In the genomic region with DNA sequence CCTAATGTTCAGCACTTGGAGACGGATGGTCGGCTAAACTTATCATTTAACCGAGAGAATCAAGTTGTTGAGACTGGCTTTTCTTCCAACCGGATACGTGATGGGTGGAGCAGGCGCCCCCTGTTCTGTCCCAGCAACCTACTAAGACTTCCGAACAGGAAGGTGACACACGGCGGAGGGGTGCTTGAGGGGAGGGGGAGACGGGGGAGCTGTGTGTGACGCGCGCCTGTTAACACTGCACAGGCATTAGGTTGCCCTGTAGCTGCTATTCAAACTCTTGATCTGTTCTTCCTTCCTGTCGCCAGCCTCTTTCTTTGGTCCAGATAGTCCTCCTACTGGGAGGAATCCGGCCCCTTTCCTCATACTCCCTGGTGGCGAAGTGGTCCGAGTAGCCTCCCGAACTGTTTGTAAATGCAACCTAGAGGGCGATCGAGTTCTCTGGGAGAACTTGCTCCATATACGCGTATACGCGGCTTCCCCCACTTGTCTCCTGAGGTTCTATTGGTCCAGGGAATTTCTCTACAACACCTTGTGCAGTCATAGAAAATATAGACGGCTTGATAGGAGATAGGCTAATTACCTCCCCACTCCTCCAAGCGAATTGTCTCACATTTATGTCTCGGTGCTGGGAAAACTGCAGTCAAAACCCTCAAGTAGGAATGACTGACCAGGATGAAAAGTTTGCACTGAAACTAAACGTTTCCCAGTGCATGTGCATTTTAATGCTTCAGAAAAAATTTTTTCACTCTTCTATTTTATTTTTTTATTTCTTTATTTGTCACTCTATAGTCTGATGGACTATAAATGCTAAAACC, we compare ENCODE assay signal across 7 cellular contexts.
DNase-seq lines count a peak whose midpoint lies in the region; ATAC-seq, FAIRE-seq and TF ChIP-seq lines count a peak whose summit lies in the region.

No MANE protein-coding gene starts in this region.

- no peaks in the 10 kb centered on the region for H3K9me2 ChIP-seq in PC-3 (replicated peaks; ENCODE audit: low read length)

- no peak overlapping the region for H2AFZ ChIP-seq in PC-3 (ENCODE audit: low read length)

- peaks cover 11% of the 10 kb centered on the region for H3K79me2 ChIP-seq in PC-3 (ENCODE audit: low read length)

- CTCF ChIA-PET in PC-3 (lab: Charles Lee), result no interaction called here

- TF ChIP-seq CTCF in choroid plexus epithelial cell (conservative IDR thresholded peaks at IDR 0.05; ENCODE audit: low read depth, low read length) (peak; percentile 95), kidney (IDR thresholded peaks at IDR 0.05; ENCODE audit: borderline replicate concordance, extremely low read depth, insufficient read depth) (peak; percentile 76), PC-3 (conservative IDR thresholded peaks at IDR 0.05; ENCODE audit: low read depth, low read length) (no peak)

- H3K36me3 ChIP-seq in kidney (ENCODE audit: control insufficient read depth in 1 of 2, insufficient read depth in 2 of 2, low read length in 2 of 2) (peaks cover 0 to 4% of the 10 kb centered on the region in 2 donors), PC-3 (ENCODE audit: low read depth, low read length) (peaks cover 5% of the 10 kb centered on the region)

- H3K9me3 ChIP-seq in kidney (ENCODE audit: control insufficient read depth in 1 of 2, low read length in 2 of 2) (no peaks in the 10 kb centered on the region), PC-3 (ENCODE audit: low read length) (no peaks in the 10 kb centered on the region)

- POLR2A ChIA-PET in PC-3 (lab: Charles Lee; ENCODE audit: unreplicated experiment), result no interaction called here

- H3F3A ChIP-seq in PC-3 (ENCODE audit: low read length, unreplicated experiment), result no peaks in the 10 kb centered on the region

- no peak for FAIRE-seq in kidney (lab: Jason Lieb, UNC)

- H3K9ac ChIP-seq in kidney (ENCODE audit: low read length in 2 of 2) (peak overlapping the region; percentile 43 to 57), PC-3 (ENCODE audit: low read length) (no peak overlapping the region)

- DNase-seq in NCI-H2227 treated with DMSO at 0.1 percent for 48 hours (lab: John Stamatoyannopoulos, UW) (peak; percentile 77), choroid plexus epithelial cell (ENCODE audit: low read depth) (peak; percentile 97), kidney (peak; percentile 93), PC-3 (no peak)
- peak; percentile 85 for DNase-seq in activated CD4-positive, alpha-beta T cell treated with anti-CD3 and anti-CD28 coated beads for 48 hours
- DNase-seq in stimulated activated CD4-positive, alpha-beta T cell treated with anti-CD3 and anti-CD28 coated beads, Interleukin-12 subunit alpha, Interleukin-12 subunit beta, amount 100 ng/mL, for 48 hours (ENCODE audit: low read depth in 2 of 3, low spot score in 1 of 3), result peak; percentile 55 to 66 (median 61)

- H3K4me3 ChIP-seq in choroid plexus epithelial cell (ENCODE audit: low read depth, low read length) (peak overlapping the region; percentile 61), kidney (ENCODE audit: low read length in 2 of 2) (peak overlapping the region; percentile 62 to 77), PC-3 (ENCODE audit: low read length) (no peak overlapping the region)

- ATAC-seq in GM19438 (IDR thresholded peaks at IDR 0.05; ENCODE audit: low read depth, unreplicated experiment), result peak; percentile 31
- ATAC-seq in PC-3, result no peak

- H3K27ac ChIP-seq in kidney (ENCODE audit: low read depth in 2 of 2, low read length in 2 of 2), result peak overlapping the region; percentile 53 to 80
- no peak overlapping the region for H3K27ac ChIP-seq in PC-3 (ENCODE audit: low read length)

- no peaks in the 10 kb centered on the region for H3K27me3 ChIP-seq in PC-3 (ENCODE audit: low read length)

- intact Hi-C loops in kidney (cut with DNase I) (loop anchor here (10.0 kb wide), 2 partner anchors 466 to 646 kb away; no protein-coding TSS in a partner anchor), PC-3 (cut with micrococcal nuclease) (loop anchor here (10.0 kb wide), 1 partner anchor 116 kb away; no protein-coding TSS in a partner anchor)

- peaks cover 4% of the 10 kb centered on the region for H4K20me1 ChIP-seq in PC-3 (ENCODE audit: low read length)

- BruUV-seq in PC-3 (replicated peaks; lab: Mats Ljungman, UMichigan), result no TSS peak

- H3K4me1 ChIP-seq in kidney (ENCODE audit: control insufficient read depth in 1 of 2, insufficient read depth in 1 of 2, low read depth in 1 of 2, low read length in 2 of 2), result peaks cover 0 to 4% of the 10 kb centered on the region in 2 donors
- H3K4me1 ChIP-seq in PC-3 (ENCODE audit: insufficient read depth, low read length), result 0 out of 2 replicates have a peak, but pooled peaks cover 7% of the 10 kb centered on the region

- no peak overlapping the region for H3K4me2 ChIP-seq in PC-3 (ENCODE audit: low read length)
